Comparison of ENCODE assay signal across 8 cellular contexts in genomic region chr19:7294571-7295212, GRCh38. TPM values are rescaled to one million over a fixed set of nuclear protein-coding genes. Genes with fewer than 3 reads are reported as not detected.
DNase-seq lines count a peak whose midpoint lies in the region; ATAC-seq lines count a peak whose summit lies in the region.

No MANE protein-coding gene starts in this region.

- ATAC-seq in HG02642 (IDR thresholded peaks at IDR 0.05; ENCODE audit: poor library complexity, unreplicated experiment) (peak; percentile 53), Right ventricle myocardium superior (ENCODE audit: poor library complexity) (peak; percentile 83), GM21737 (IDR thresholded peaks at IDR 0.05; ENCODE audit: unreplicated experiment) (no peak), HG03378 (IDR thresholded peaks at IDR 0.05; ENCODE audit: unreplicated experiment) (no peak)

- no peaks in the 10 kb centered on the region for H3K36me3 Mint-ChIP-seq in activated naive CD4-positive, alpha-beta T cell treated with anti-CD3 and anti-CD28 coated beads, Interleukin-2, amount 50 U/mL, for 24 hours

- intact Hi-C loops in Right ventricle myocardium superior (cut with DNase I) = loop anchor here (2.0 kb wide), 1 partner anchor 96 kb away; no protein-coding TSS in a partner anchor

- H3K27ac Mint-ChIP-seq in activated naive CD4-positive, alpha-beta T cell treated with anti-CD3 and anti-CD28 coated beads, Interleukin-2, amount 50 U/mL, for 24 hours = no peak overlapping the region

- DNase-seq in G401 (ENCODE audit: low spot score) = peak; percentile 56
- DNase-seq in NCI-H345 (lab: John Stamatoyannopoulos, UW) = peak; percentile 83
- DNase-seq in Right ventricle myocardium superior = peak; percentile 88
- peak; percentile 26 for DNase-seq in occipital lobe (lab: John Stamatoyannopoulos, UW)

- H3K4me3 Mint-ChIP-seq in activated naive CD4-positive, alpha-beta T cell treated with anti-CD3 and anti-CD28 coated beads, Interleukin-2, amount 50 U/mL, for 24 hours = peak overlapping the region; percentile 78

- H3K4me1 Mint-ChIP-seq in activated naive CD4-positive, alpha-beta T cell treated with anti-CD3 and anti-CD28 coated beads, Interleukin-2, amount 50 U/mL, for 24 hours = peaks cover 4% of the 10 kb centered on the region

- H3K9me3 Mint-ChIP-seq in activated naive CD4-positive, alpha-beta T cell treated with anti-CD3 and anti-CD28 coated beads, Interleukin-2, amount 50 U/mL, for 24 hours = no peaks in the 10 kb centered on the region

- in situ Hi-C loops in G401 (cut with HindIII; ENCODE audit: low sequenced_read_pairs) = no loop called here

- peaks cover 32% of the 10 kb centered on the region for H3K27me3 Mint-ChIP-seq in activated naive CD4-positive, alpha-beta T cell treated with anti-CD3 and anti-CD28 coated beads, Interleukin-2, amount 50 U/mL, for 24 hours

RNA-seq across cellular contexts. Expression of gene INSR, which starts 0.5 kb away (rescaled TPM):
- 10.2 and 10.7 TPM in 2 replicates for total RNA-seq in G401 (2014; rRNA removed; shearing (Covaris generic))
- total RNA-seq in Right ventricle myocardium superior (71.9 TPM), occipital lobe (84.7 TPM)

RNA-seq across cellular contexts. Expression of gene ARHGEF18, which starts 54.0 kb away (rescaled TPM):
- total RNA-seq in G401 (2014; rRNA removed; shearing (Covaris generic)) = 33.0 and 33.2 TPM in 2 replicates
- 7.0 TPM for total RNA-seq in Right ventricle myocardium superior
- total RNA-seq in occipital lobe = 28.7 TPM

Comparison
In these comparisons a context has a peak if more than half of its experiments do, and no peak if none do; other contexts are left out.
1. DNase-seq: peak in every context shown above with its lines; median percentile 88 in Right ventricle myocardium superior; 83 in NCI-H345; 56 in G401; 26 in occipital lobe.
2. ATAC-seq: peak in HG02642 (single experiment) and Right ventricle myocardium superior (single experiment); none in GM21737 (single experiment) and HG03378 (single experiment).